ENCODE assay signal across 1 cellular context in the genomic region with DNA sequence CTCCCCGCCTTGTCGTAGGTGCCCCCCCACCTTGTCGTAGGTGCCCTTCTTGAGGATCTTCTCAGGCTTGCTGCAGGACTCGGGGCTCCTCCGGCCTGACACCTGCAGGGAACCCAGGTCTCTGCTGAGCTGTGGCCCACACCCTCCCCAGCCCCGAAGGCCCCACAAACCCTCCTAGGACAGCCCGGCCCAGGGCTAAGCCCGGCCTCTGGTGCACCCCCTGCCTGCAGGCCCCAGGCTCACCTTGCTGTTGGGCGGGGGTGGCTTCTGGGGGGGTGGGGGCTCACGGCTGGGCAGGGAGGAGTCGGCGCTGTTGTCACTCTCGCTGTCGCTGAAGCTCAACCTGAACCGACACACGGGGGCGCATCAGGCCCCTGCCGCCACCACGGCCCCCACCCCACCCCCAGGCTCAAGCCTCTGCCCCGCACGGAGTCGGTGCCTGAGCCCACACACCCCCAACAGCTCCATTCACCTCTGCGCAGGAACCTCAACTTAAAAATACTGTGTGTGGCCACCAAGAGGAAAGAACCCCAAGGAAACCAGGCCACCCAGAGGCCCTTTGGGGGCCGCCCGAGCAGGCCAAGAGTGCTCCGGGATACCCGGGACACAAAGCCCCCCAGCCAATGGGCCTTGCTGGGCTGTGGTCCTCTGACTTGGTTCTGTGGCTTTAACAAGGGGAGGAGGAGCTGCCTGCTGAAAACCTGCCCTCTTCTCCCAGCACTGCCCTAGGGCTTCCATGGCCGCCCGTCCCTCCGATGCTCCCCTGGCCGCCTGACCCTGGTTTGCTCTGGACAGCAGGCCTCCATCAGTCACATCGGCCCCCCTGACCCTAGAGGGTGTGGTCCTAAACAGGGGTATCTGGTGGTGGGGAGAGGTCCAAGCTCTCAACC.
TF ChIP-seq lines count a peak whose summit lies in the region.

No MANE protein-coding gene starts in this region.

TF ChIP-seq in WTC11, 78 proteins besides CTCF, POLR2A, EP300 and RAD21 (continued from another document):
- TF ChIP-seq, protein P1, sequence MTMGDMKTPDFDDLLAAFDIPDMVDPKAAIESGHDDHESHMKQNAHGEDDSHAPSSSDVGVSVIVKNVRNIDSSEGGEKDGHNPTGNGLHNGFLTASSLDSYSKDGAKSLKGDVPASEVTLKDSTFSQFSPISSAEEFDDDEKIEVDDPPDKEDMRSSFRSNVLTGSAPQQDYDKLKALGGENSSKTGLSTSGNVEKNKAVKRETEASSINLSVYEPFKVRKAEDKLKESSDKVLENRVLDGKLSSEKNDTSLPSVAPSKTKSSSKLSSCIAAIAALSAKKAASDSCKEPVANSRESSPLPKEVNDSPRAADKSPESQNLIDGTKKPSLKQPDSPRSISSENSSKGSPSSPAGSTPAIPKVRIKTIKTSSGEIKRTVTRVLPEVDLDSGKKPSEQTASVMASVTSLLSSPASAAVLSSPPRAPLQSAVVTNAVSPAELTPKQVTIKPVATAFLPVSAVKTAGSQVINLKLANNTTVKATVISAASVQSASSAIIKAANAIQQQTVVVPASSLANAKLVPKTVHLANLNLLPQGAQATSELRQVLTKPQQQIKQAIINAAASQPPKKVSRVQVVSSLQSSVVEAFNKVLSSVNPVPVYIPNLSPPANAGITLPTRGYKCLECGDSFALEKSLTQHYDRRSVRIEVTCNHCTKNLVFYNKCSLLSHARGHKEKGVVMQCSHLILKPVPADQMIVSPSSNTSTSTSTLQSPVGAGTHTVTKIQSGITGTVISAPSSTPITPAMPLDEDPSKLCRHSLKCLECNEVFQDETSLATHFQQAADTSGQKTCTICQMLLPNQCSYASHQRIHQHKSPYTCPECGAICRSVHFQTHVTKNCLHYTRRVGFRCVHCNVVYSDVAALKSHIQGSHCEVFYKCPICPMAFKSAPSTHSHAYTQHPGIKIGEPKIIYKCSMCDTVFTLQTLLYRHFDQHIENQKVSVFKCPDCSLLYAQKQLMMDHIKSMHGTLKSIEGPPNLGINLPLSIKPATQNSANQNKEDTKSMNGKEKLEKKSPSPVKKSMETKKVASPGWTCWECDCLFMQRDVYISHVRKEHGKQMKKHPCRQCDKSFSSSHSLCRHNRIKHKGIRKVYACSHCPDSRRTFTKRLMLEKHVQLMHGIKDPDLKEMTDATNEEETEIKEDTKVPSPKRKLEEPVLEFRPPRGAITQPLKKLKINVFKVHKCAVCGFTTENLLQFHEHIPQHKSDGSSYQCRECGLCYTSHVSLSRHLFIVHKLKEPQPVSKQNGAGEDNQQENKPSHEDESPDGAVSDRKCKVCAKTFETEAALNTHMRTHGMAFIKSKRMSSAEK (CRISPR knock-in tag; IDR thresholded peaks at IDR 0.05; ENCODE audit: borderline replicate concordance) = no peak
- TF ChIP-seq ETV6 (CRISPR knock-in tag; IDR thresholded peaks at IDR 0.05) = no peak
- no peak for TF ChIP-seq ELF4 (CRISPR knock-in tag; IDR thresholded peaks at IDR 0.05; ENCODE audit: low read depth)
- no peak for TF ChIP-seq JAZF1 (CRISPR knock-in tag; IDR thresholded peaks at IDR 0.05)
- TF ChIP-seq, protein P2, sequence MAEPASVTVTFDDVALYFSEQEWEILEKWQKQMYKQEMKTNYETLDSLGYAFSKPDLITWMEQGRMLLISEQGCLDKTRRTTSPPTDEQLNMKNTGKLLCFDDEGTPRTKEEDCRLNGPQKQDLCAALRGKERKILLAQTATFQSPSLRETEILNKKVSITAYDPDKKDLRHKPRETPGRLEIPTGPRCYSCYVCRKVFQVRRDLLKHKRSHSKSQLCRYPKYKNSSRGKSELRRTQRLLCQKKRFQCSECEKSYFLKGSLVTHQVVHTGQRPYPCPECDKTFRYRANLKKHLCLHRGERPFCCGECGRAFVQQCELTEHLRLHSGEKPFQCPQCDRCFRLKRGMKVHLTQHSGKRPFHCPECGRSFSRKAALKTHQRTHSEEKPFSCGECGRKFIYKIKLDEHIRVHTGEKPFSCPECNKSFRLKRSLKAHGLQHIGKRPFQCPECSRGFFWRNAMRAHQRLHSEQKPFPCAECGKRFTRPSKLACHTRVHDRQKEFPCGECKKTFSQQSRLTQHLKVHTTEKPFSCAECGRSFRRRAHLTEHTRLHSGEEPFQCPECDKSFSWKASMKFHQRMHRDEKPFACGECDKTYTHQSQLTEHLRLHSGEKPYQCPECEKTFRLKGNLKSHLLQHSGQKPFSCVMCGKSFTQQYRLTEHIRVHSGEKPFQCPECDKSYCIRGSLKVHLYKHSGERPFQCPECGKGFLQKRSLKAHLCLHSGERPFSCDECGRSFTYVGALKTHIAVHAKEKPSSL (CRISPR knock-in tag; conservative IDR thresholded peaks at IDR 0.05) = no peak
- no peak for TF ChIP-seq PRRX2 (CRISPR knock-in tag; IDR thresholded peaks at IDR 0.05)
- TF ChIP-seq, protein P3, sequence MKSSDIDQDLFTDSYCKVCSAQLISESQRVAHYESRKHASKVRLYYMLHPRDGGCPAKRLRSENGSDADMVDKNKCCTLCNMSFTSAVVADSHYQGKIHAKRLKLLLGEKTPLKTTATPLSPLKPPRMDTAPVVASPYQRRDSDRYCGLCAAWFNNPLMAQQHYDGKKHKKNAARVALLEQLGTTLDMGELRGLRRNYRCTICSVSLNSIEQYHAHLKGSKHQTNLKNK (CRISPR knock-in tag; IDR thresholded peaks at IDR 0.05) = no peak
- no peak for TF ChIP-seq ATF1 (CRISPR knock-in tag; IDR thresholded peaks at IDR 0.05)
